Comparison of ENCODE assay signal across 9 cellular contexts in genomic region chr22:42539236-42539771, GRCh38. TPM values are rescaled to one million over a fixed set of nuclear protein-coding genes. Genes with fewer than 3 reads are reported as not detected.
DNase-seq lines count a peak whose midpoint lies in the region; ATAC-seq, FAIRE-seq and TF ChIP-seq lines count a peak whose summit lies in the region.
"Not testable (repeated sequence)": the region's sequence is repeated elsewhere in the genome, so short reads cannot be mapped to it uniquely, and the experiment has no call there.
"Had no signal": no experiment of that assay in that cellular context is flagged by ENCODE, and none has a peak within 500 bp of the region (broad histone marks: within the 10 kb centered on the region; RNA-seq: fewer than 3 reads in every experiment).

No MANE protein-coding gene starts in this region.

- not testable (repeated sequence) for H3K4me1 ChIP-seq in pancreas; aorta (ENCODE audit: control insufficient read depth in 1 of 2, insufficient read depth in 2 of 2, low read length in 2 of 2)

- WGBS in pancreas, 2 donors, result 46% methylated on average over 8 of the region's 11 CpGs; no CpG with 5 or more reads in 1 of the 2 donors
- 60% methylated on average over 1 to 9 of the region's 11 CpGs for WGBS in aorta, 2 donors

- H3K27ac ChIP-seq in pancreas, result peak overlapping the region in 1 of 4 donors; percentile 28
- H3K27ac ChIP-seq in aorta (ENCODE audit: low read depth in 1 of 2, low read length in 2 of 2), result not testable (repeated sequence)

- not testable (repeated sequence) for TF ChIP-seq CTCF in activated CD8-positive, alpha-beta T cell treated with anti-CD3 and anti-CD28 coated beads for 36 hours (IDR thresholded peaks at IDR 0.05); pancreas (IDR thresholded peaks at IDR 0.05)

- not testable (repeated sequence) for H3K9me3 Mint-ChIP-seq in activated CD8-positive, alpha-beta T cell treated with anti-CD3 and anti-CD28 coated beads for 36 hours

- H3K36me3 ChIP-seq in pancreas; aorta (ENCODE audit: control insufficient read depth in 1 of 2, insufficient read depth in 2 of 2, low read length in 1 of 2): not testable (repeated sequence)

- ATAC-seq in GM18498 (IDR thresholded peaks at IDR 0.05; ENCODE audit: unreplicated experiment) (peak; percentile 49), left ventricle myocardium superior (peak; percentile 76), pancreas (peak; percentile 78 to 91 (median 87)), aorta (ENCODE audit: low FRiP score) (peak; percentile 37)
- peak; percentile 68 for ATAC-seq in activated CD8-positive, alpha-beta T cell treated with anti-CD3 and anti-CD28 coated beads for 36 hours

- H3K4me3 Mint-ChIP-seq in activated CD8-positive, alpha-beta T cell treated with anti-CD3 and anti-CD28 coated beads for 36 hours, result not testable (repeated sequence)

- intact Hi-C loops in activated CD8-positive, alpha-beta T cell treated with anti-CD3 and anti-CD28 coated beads for 36 hours (cut with micrococcal nuclease); left ventricle myocardium superior (cut with micrococcal nuclease); pancreas (cut with DNase I); aorta (cut with DNase I): not testable (repeated sequence)

- CTCF ChIA-PET in activated CD8-positive, alpha-beta T cell treated with anti-CD3 and anti-CD28 coated beads for 36 hours (lab: Charles Lee), result interaction anchor here (1.1 kb wide), 1 partner anchor 22 kb away, joined by 3 read pairs; no protein-coding TSS in a partner anchor

- not testable (repeated sequence) for H3K4me3 ChIP-seq in pancreas; aorta (ENCODE audit: low read length in 2 of 2)

- H3K9me3 ChIP-seq in pancreas; aorta (ENCODE audit: control insufficient read depth, low read length): not testable (repeated sequence)

- POLR2A ChIA-PET in activated CD8-positive, alpha-beta T cell treated with anti-CD3 and anti-CD28 coated beads for 36 hours (lab: Charles Lee), result not testable (repeated sequence)

- not testable (repeated sequence) for H3K27me3 Mint-ChIP-seq in activated CD8-positive, alpha-beta T cell treated with anti-CD3 and anti-CD28 coated beads for 36 hours

- H3K27me3 ChIP-seq in pancreas; aorta (ENCODE audit: control insufficient read depth in 1 of 2, insufficient read depth in 2 of 2, low read length in 1 of 2): not testable (repeated sequence)

- not testable (repeated sequence) for H3K27ac Mint-ChIP-seq in activated CD8-positive, alpha-beta T cell treated with anti-CD3 and anti-CD28 coated beads for 36 hours

- peak; percentile 36 for DNase-seq in HCEC 1CT
- DNase-seq in NCI-H226, result peak; percentile 12
- DNase-seq in activated CD8-positive, alpha-beta T cell treated with anti-CD3 and anti-CD28 coated beads for 36 hours; left ventricle myocardium superior: not testable (repeated sequence)
- DNase-seq in pancreas, result peak in 1 of 6 donors; percentile 9
- peak in 1 of 2 donors; percentile 37 for DNase-seq in aorta

- peak; percentile 38 for FAIRE-seq in colon (lab: Jason Lieb, UNC)
- FAIRE-seq in pancreas (lab: Jason Lieb, UNC), result not testable (repeated sequence)

- peaks cover 12% of the 10 kb centered on the region for H3K4me1 Mint-ChIP-seq in activated CD8-positive, alpha-beta T cell treated with anti-CD3 and anti-CD28 coated beads for 36 hours (ENCODE audit: low read depth)

- not testable (repeated sequence) for H3K36me3 Mint-ChIP-seq in activated CD8-positive, alpha-beta T cell treated with anti-CD3 and anti-CD28 coated beads for 36 hours (ENCODE audit: low read depth)

RNA-seq across cellular contexts. Expression of gene SERHL2, which starts 14.5 kb away (rescaled TPM):
- total RNA-seq in activated CD8-positive, alpha-beta T cell treated with anti-CD3 and anti-CD28 coated beads for 36 hours, result 1 to 10 TPM; 1.1 to 1.4 TPM
- total RNA-seq in left ventricle myocardium superior, result 1.6 TPM
- 1 to 10 TPM in 1 of 6 donors, under 1 TPM in 5; 0.23 to 2.0 (median 0.69) TPM for total RNA-seq in pancreas
- polyA plus RNA-seq in pancreas, result 1 to 10 TPM in 1 of 2 donors, under 1 TPM in 1; 0.76 to 3.6 TPM
- total RNA-seq in aorta, result 1 to 10 TPM; 2.0 to 2.9 TPM
- 1 to 10 TPM; 1.6 to 4.2 TPM for polyA plus RNA-seq in aorta
- total RNA-seq: G401 had no signal

RNA-seq across cellular contexts. Expression of gene RRP7A, which starts 19.7 kb away (rescaled TPM):
- total RNA-seq in activated CD8-positive, alpha-beta T cell treated with anti-CD3 and anti-CD28 coated beads for 36 hours, result 100 to 1,000 TPM; 120 to 126 TPM
- total RNA-seq in left ventricle myocardium superior (16.0 TPM), pancreas (10 to 100 TPM; 12.4 to 21.5 (median 17.5) TPM), aorta (10 to 100 TPM; 36.0 to 38.9 TPM)
- polyA plus RNA-seq in pancreas (10 to 100 TPM in 1 of 2 donors, 1 to 10 TPM in 1; 7.4 to 20.8 TPM), aorta (10 to 100 TPM in 1 of 2 donors, 1 to 10 TPM in 1; 5.3 to 20.3 TPM)

Comparison
In these comparisons a context has a peak if more than half of its experiments do, and no peak if none do; other contexts are left out.
1. ATAC-seq: peak in every context shown above with its lines; median percentile 87 in pancreas; 76 in left ventricle myocardium superior; 68 in activated CD8-positive, alpha-beta T cell treated with anti-CD3 and anti-CD28 coated beads for 36 hours; 49 in GM18498; 37 in aorta.